28 cellular contexts compared by ENCODE assay signal in the genomic region with DNA sequence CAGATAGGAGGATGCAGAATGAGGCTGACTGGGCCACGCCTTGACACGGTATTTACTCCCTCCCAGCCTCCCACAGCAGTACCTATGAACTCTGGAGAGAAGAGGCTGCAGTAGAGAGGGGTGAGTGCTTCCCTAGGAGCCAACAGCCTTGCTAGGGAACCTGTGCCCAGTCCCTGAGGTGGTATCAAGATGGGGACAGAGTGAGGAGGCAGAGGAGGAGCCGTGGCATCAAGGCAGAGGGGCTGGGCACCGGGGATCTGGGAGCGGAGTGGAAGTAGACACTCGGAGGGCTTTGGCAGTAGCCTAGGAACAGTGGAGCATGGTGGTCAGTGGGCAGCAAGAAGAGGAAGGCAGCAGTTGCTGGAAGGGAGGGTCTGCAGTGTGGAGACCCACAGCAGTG.
"Had no signal": no experiment of that assay in that cellular context is flagged by ENCODE, and none has a peak within 500 bp of the region (broad histone marks: within the 10 kb centered on the region; RNA-seq: fewer than 3 reads in every experiment).

No MANE protein-coding gene starts in this region.

- H3K27me3 ChIP-seq: adrenal gland, MG63 had no signal

- ATAC-seq: activated CD8-positive, alpha-beta T cell treated with anti-CD3 and anti-CD28 coated beads for 36 hours; activated naive CD4-positive, alpha-beta T cell treated with anti-CD3 and anti-CD28 coated beads, Interleukin-2, amount 50 U/mL, for 72 hours; Panc1; SK-N-SH treated with all-trans-retinoic acid at 6 μM for 48 hours; T-cell had no signal

- H3K4me3 ChIP-seq: adrenal gland, MG63 had no signal

- H3K27ac ChIP-seq: adrenal gland, WERI-Rb-1 had no signal

- H3K9me3 ChIP-seq: adrenal gland, MG63 had no signal

- FAIRE-seq: bronchial epithelial cell had no signal

- DNase-seq: activated CD4-positive, alpha-beta T cell treated with anti-CD3 and anti-CD28 coated beads, Interleukin-2, amount 10 ng/mL, durations not matched to agents 24 days and 14 days; activated CD4-positive, alpha-beta T cell treated with anti-CD3 and anti-CD28 coated beads, Interleukin-2, amount 50 U/mL, for 4 hours; activated CD8-positive, alpha-beta T cell treated with anti-CD3 and anti-CD28 coated beads for 36 hours; activated gamma-delta T cell treated with Interleukin-2 at 50 U/mL for 16 hours; activated naive CD4-positive, alpha-beta T cell treated with anti-CD3 and anti-CD28 coated beads for 36 hours; activated T-cell treated with anti-CD3 and anti-CD28 coated beads, Interleukin-2, amount 50 U/mL, for 1 hour; adrenal gland; central memory CD4-positive, alpha-beta T cell; Kasumi-1; KG1; MG63; NCI-H1048; NCI-H1105 treated with DMSO at 0.1 percent for 48 hours; NCI-H1436; NCI-H1694; NCI-H1930; NCI-H2081 treated with DMSO at 0.1 percent for 48 hours; NCI-H345; NCI-H524 treated with DMSO at 0.1 percent for 48 hours; SIG-M5; T-cell; T-helper 2 cell; T-helper 9 cell; WERI-Rb-1 had no signal

- H3K36me3 ChIP-seq: adrenal gland, MG63, WERI-Rb-1 had no signal
